In the genomic region with DNA sequence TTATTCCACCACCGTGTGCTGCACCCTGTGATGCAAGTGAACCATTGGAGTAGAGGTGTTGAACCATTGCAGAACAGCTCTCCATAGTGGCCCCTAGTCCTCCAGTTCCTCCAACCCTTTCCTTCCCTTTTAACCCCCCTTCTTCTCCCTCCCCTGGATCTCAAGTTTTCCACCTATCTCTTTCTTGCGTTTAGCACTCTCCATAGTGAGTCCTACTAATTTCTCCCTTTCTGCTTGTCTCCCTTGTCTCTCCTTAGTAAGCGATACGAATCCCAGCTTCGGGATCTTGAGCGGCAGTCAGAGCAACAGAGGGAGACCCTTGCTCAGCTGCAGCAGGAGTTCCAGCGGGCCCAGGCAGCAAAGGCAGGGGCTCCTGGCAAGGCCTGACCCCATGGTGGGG, we compare ENCODE assay signal across 9 cellular contexts. TPM values are rescaled to one million over a fixed set of nuclear protein-coding genes. Genes with fewer than 3 reads are reported as not detected.
DNase-seq lines count a peak whose midpoint lies in the region; ATAC-seq lines count a peak whose summit lies in the region.
"Had no signal": no experiment of that assay in that cellular context is flagged by ENCODE, and none has a peak within 500 bp of the region (broad histone marks: within the 10 kb centered on the region; RNA-seq: fewer than 3 reads in every experiment).

No MANE protein-coding gene starts in this region.

- POLR2A ChIA-PET in naive thymus-derived CD4-positive, alpha-beta T cell (lab: Charles Lee), result interaction anchor here (0.9 to 6.9 kb wide), 6 partner anchors 8 to 54 kb away, joined by 3 to 123 read pairs (median 44); a partner anchor contains a TSS

- H3K27ac Mint-ChIP-seq in central memory CD8-positive, alpha-beta T cell (ENCODE audit: low read depth), result no peak overlapping the region
- peak overlapping the region in 8 of 9 donors; percentile 38 to 93 (median 89) for H3K27ac Mint-ChIP-seq in naive thymus-derived CD4-positive, alpha-beta T cell

- no peak for DNase-seq in central memory CD8-positive, alpha-beta T cell (ENCODE audit: low spot score in 2 of 2)
- no peak for DNase-seq in naive thymus-derived CD4-positive, alpha-beta T cell
- DNase-seq in NCI-H146 treated with DMSO at 0.1 percent for 48 hours (lab: John Stamatoyannopoulos, UW; ENCODE audit: unreplicated experiment) (no peak), aorta (no peak)
- DNase-seq: SHP77 had no signal

- WGBS in aorta, 2 donors, result 69% methylated on average over 7 of the region's 7 CpGs

- CTCF ChIA-PET in naive thymus-derived CD4-positive, alpha-beta T cell (lab: Charles Lee), result interaction anchor here (0.5 to 2.4 kb wide), 5 partner anchors 10 to 170 kb away, joined by 3 to 13 read pairs (median 3); a partner anchor contains a TSS

- peak overlapping the region; percentile 95 for H3K4me2 ChIP-seq in BLaER1

- H4K20me1 ChIP-seq in BLaER1, result peaks cover 15% of the 10 kb centered on the region; the same call in 1 of the 2 replicates

- H3K4me3 ChIP-seq in BLaER1 (peak overlapping the region; percentile 87), aorta (ENCODE audit: low read length in 2 of 2) (no peak overlapping the region)
- no peak overlapping the region for H3K4me3 ChIP-seq in naive thymus-derived CD4-positive, alpha-beta T cell (ENCODE audit: low read length)

- peaks cover 47% of the 10 kb centered on the region for H3K4me1 Mint-ChIP-seq in central memory CD8-positive, alpha-beta T cell
- peaks cover 32 to 51% (median 45%) of the 10 kb centered on the region in 7 donors for H3K4me1 Mint-ChIP-seq in naive thymus-derived CD4-positive, alpha-beta T cell

- intact Hi-C loops in naive thymus-derived CD4-positive, alpha-beta T cell (cut with micrococcal nuclease), result no loop called here
- intact Hi-C loops in aorta (cut with DNase I), result no loop called here

- ATAC-seq in central memory CD8-positive, alpha-beta T cell (replicated peaks; ENCODE audit: extremely low read depth, poor library complexity, severe bottlenecking), result no peak
- no peak for ATAC-seq in naive thymus-derived CD4-positive, alpha-beta T cell
- ATAC-seq in HG03139 (IDR thresholded peaks at IDR 0.05; ENCODE audit: unreplicated experiment), result no peak
- ATAC-seq in GM18907 (IDR thresholded peaks at IDR 0.05; ENCODE audit: unreplicated experiment), result no peak
- no peak for ATAC-seq in aorta (ENCODE audit: low FRiP score)

- H3K27ac ChIP-seq in BLaER1 (0 out of 2 replicates have a peak overlapping the region, but pooled peaks have one; percentile 84), KOPT-K1 (ENCODE audit: low read depth, low read length, poor library complexity, severe bottlenecking) (peak overlapping the region; percentile 68), aorta (ENCODE audit: low read depth in 1 of 2, low read length in 2 of 2) (no peak overlapping the region)
- H3K27ac ChIP-seq in naive thymus-derived CD4-positive, alpha-beta T cell (ENCODE audit: low read depth, low read length), result peak overlapping the region; percentile 80

- H3K27me3 ChIP-seq in BLaER1 (no peaks in the 10 kb centered on the region), aorta (ENCODE audit: control insufficient read depth in 1 of 2, insufficient read depth in 2 of 2, low read length in 1 of 2) (no peaks in the 10 kb centered on the region)
- no peaks in the 10 kb centered on the region for H3K27me3 ChIP-seq in naive thymus-derived CD4-positive, alpha-beta T cell (ENCODE audit: control insufficient read depth in 2 of 2, insufficient read depth in 2 of 2, low read length in 2 of 2)

- no peaks in the 10 kb centered on the region for H3K9me3 Mint-ChIP-seq in central memory CD8-positive, alpha-beta T cell
- H3K9me3 Mint-ChIP-seq in naive thymus-derived CD4-positive, alpha-beta T cell, result peaks cover 0 to 3% (median 0%) of the 10 kb centered on the region in 11 donors

- peak overlapping the region; percentile 94 for H3K4me3 Mint-ChIP-seq in central memory CD8-positive, alpha-beta T cell
- H3K4me3 Mint-ChIP-seq in naive thymus-derived CD4-positive, alpha-beta T cell, result peak overlapping the region; percentile 89 to 99 (median 98)

- H3K4me1 ChIP-seq in BLaER1 (peaks cover 28% of the 10 kb centered on the region), aorta (ENCODE audit: control insufficient read depth in 1 of 2, insufficient read depth in 2 of 2, low read length in 2 of 2) (no peaks in the 10 kb centered on the region)
- H3K4me1 ChIP-seq in naive thymus-derived CD4-positive, alpha-beta T cell (ENCODE audit: control insufficient read depth in 2 of 2, insufficient read depth in 2 of 2, low read length in 2 of 2), result peaks cover 19 to 20% of the 10 kb centered on the region in 2 donors

- no peaks in the 10 kb centered on the region for H3K9me3 ChIP-seq in BLaER1
- H3K9me3 ChIP-seq in KOPT-K1 (ENCODE audit: insufficient read depth, low read length, poor library complexity, severe bottlenecking), result no peaks in the 10 kb centered on the region
- H3K9me3 ChIP-seq in naive thymus-derived CD4-positive, alpha-beta T cell (ENCODE audit: control insufficient read depth in 2 of 3, low read length in 3 of 3), result no peaks in the 10 kb centered on the region
- no peaks in the 10 kb centered on the region for H3K9me3 ChIP-seq in aorta (ENCODE audit: control insufficient read depth, low read length)

- H3K27me3 Mint-ChIP-seq in central memory CD8-positive, alpha-beta T cell, result no peaks in the 10 kb centered on the region
- no peaks in the 10 kb centered on the region for H3K27me3 Mint-ChIP-seq in naive thymus-derived CD4-positive, alpha-beta T cell

- peaks cover 25% of the 10 kb centered on the region for H3K36me3 Mint-ChIP-seq in central memory CD8-positive, alpha-beta T cell (ENCODE audit: insufficient read depth)
- peaks cover 4 to 33% (median 11%) of the 10 kb centered on the region in 5 donors for H3K36me3 Mint-ChIP-seq in naive thymus-derived CD4-positive, alpha-beta T cell

- H3K36me3 ChIP-seq in BLaER1 (peaks cover 75% of the 10 kb centered on the region), KOPT-K1 (ENCODE audit: insufficient read depth, low read length) (peaks cover 72% of the 10 kb centered on the region), aorta (ENCODE audit: control insufficient read depth in 1 of 2, insufficient read depth in 2 of 2, low read length in 1 of 2) (no peaks in the 10 kb centered on the region)
- peaks cover 0 to 70% (median 9%) of the 10 kb centered on the region in 3 experiments for H3K36me3 ChIP-seq in naive thymus-derived CD4-positive, alpha-beta T cell (ENCODE audit: control insufficient read depth in 2 of 3, insufficient read depth in 3 of 3, low read length in 3 of 3)

- H3K9ac ChIP-seq in BLaER1, result peak overlapping the region; percentile 87

RNA-seq across cellular contexts. Expression of a gene that starts 1.1 kb away (rescaled TPM):
- 10 to 100 TPM; 14.6 to 73.2 (median 35.5) TPM for total RNA-seq in naive thymus-derived CD4-positive, alpha-beta T cell
- 10 to 100 TPM; 26.5 to 36.3 TPM for polyA plus RNA-seq in naive thymus-derived CD4-positive, alpha-beta T cell
- total RNA-seq in aorta, result 10 to 100 TPM; 19.8 to 23.7 TPM
- 100 to 1,000 TPM in 1 of 2 donors, 10 to 100 TPM in 1; 71.4 to 114 TPM for polyA plus RNA-seq in aorta

RNA-seq across cellular contexts. Expression of a gene that starts 1.4 kb away (rescaled TPM):
- total RNA-seq in naive thymus-derived CD4-positive, alpha-beta T cell, result 10 to 100 TPM; 25.3 to 62.7 (median 52.7) TPM
- 10 to 100 TPM; 55.2 to 82.9 TPM for polyA plus RNA-seq in naive thymus-derived CD4-positive, alpha-beta T cell
- 10 to 100 TPM; 40.6 TPM for total RNA-seq in aorta
- 100 to 1,000 TPM in 1 of 2 donors, 10 to 100 TPM in 1; 24.5 to 143 TPM for polyA plus RNA-seq in aorta

RNA-seq across cellular contexts. Expression of a gene that starts 8.3 kb away (rescaled TPM):
- total RNA-seq in naive thymus-derived CD4-positive, alpha-beta T cell, result 10 to 100 TPM; 45.7 to 76.8 (median 67.4) TPM
- 10 to 100 TPM in 1 of 2 donors, 1 to 10 TPM in 1; 4.1 to 11.5 TPM for polyA plus RNA-seq in naive thymus-derived CD4-positive, alpha-beta T cell
- total RNA-seq in aorta, result 100 to 1,000 TPM in 1 of 2 donors, 10 to 100 TPM in 1; 71.5 to 107 TPM
- 100 to 1,000 TPM in 1 of 2 donors, 10 to 100 TPM in 1; 20.3 to 178 TPM for polyA plus RNA-seq in aorta

RNA-seq across cellular contexts. Expression of a gene that starts 13.5 kb away (rescaled TPM):
- total RNA-seq in naive thymus-derived CD4-positive, alpha-beta T cell, result 10 to 100 TPM; 12.9 to 48.0 (median 18.2) TPM
- polyA plus RNA-seq in naive thymus-derived CD4-positive, alpha-beta T cell, result 10 to 100 TPM; 18.9 to 27.3 TPM
- total RNA-seq in aorta, result 10 to 100 TPM; 12.7 to 14.3 TPM
- 10 to 100 TPM in 1 of 2 donors, 1 to 10 TPM in 1; 8.3 to 17.0 TPM for polyA plus RNA-seq in aorta

RNA-seq across cellular contexts. Expression of a gene that starts 18.6 kb away (rescaled TPM):
- 1,000 to 10,000 TPM; 2,454 to 4,896 (median 3,431) TPM for total RNA-seq in naive thymus-derived CD4-positive, alpha-beta T cell
- polyA plus RNA-seq in naive thymus-derived CD4-positive, alpha-beta T cell, result over 10,000 TPM in 1 of 2 donors, 1,000 to 10,000 TPM in 1; 8,513 to 10,735 TPM
- total RNA-seq in aorta, result 1,000 to 10,000 TPM; 1,497 to 1,720 TPM
- polyA plus RNA-seq in aorta, result 1,000 to 10,000 TPM; 4,066 to 5,431 TPM

Comparison
In these comparisons a context has a peak if more than half of its experiments do, and no peak if none do; other contexts are left out.
1. H3K27ac ChIP-seq: peak in BLaER1 (single experiment), KOPT-K1 (single experiment) and naive thymus-derived CD4-positive, alpha-beta T cell (single experiment); none in aorta (0 of 2).